Comparison of ENCODE assay signal across 1 cellular context in the genomic region with DNA sequence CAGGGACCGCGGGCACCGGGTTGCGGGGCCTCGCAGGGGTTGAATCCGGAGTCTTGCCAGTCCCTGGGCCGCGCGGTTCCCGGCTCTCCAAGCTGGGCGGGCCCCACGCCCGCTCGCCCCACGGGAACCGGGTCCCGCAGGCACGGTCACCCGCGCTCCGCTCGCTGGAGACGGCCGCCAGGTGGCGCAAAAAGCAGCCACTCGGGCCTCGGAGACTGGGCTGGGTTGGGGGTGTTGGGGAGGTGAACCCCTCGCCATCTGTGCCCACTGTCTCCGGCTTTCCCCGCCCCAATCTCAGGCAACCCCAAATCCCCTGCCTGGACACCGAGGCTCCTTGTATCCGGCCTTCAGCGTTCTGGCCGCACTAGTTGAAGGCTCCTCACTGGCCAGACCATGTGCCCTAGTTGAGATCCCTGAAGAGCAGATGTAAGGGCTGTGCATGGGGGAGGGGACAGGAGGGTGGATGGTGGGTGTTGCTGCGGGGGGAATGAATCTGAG.
TF ChIP-seq lines count a peak whose summit lies in the region.

No MANE protein-coding gene starts in this region.

TF ChIP-seq in H1, 55 proteins besides CTCF, POLR2A, EP300 and RAD21:
- no peak for TF ChIP-seq CHD1 (IDR thresholded peaks at IDR 0.05; ENCODE audit: low read depth, low read length)
- TF ChIP-seq TAF7 (optimal IDR thresholded peaks at IDR 0.05; ENCODE audit: borderline replicate concordance, low read depth, low read length): peak; percentile 26
- TF ChIP-seq, protein P1, sequence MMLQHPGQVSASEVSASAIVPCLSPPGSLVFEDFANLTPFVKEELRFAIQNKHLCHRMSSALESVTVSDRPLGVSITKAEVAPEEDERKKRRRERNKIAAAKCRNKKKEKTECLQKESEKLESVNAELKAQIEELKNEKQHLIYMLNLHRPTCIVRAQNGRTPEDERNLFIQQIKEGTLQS (IDR thresholded peaks at IDR 0.05; ENCODE audit: insufficient read depth, low read depth, low read length): no peak
- TF ChIP-seq, protein P2, sequence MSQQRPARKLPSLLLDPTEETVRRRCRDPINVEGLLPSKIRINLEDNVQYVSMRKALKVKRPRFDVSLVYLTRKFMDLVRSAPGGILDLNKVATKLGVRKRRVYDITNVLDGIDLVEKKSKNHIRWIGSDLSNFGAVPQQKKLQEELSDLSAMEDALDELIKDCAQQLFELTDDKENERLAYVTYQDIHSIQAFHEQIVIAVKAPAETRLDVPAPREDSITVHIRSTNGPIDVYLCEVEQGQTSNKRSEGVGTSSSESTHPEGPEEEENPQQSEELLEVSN (IDR thresholded peaks at IDR 0.05): peak; percentile 22; the same call in 1 of the 2 replicates
- no peak for TF ChIP-seq MAFK (IDR thresholded peaks at IDR 0.05; ENCODE audit: low read depth, low read length)
- TF ChIP-seq, protein P3, sequence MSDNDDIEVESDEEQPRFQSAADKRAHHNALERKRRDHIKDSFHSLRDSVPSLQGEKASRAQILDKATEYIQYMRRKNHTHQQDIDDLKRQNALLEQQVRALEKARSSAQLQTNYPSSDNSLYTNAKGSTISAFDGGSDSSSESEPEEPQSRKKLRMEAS (IDR thresholded peaks at IDR 0.05): peak; percentile 64; the same call in 1 of the 2 replicates
- peak; percentile 84 for TF ChIP-seq BACH1 (IDR thresholded peaks at IDR 0.05; ENCODE audit: low read length)
- no peak for TF ChIP-seq RXRA (IDR thresholded peaks at IDR 0.05; ENCODE audit: insufficient read depth, low read depth, low read length)
